20 cellular contexts compared by ENCODE assay signal in the genomic region with DNA sequence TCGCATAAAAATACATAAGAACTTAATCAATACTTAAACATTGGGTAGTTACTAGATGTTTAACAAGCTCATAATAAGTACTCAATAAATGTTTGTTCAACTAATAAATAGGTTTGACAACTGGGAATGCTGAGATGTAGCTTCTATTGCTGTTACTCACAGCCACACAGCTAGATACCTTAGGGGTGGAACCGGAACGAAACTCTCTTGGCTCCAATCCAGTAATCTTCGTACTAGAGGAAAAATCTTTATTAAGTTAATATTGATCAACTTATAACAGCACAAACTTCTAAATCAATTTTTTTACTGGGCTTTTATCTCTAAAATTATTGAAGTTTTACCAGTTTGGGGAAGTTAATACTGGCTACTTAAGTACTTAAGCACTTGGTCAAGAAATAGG.
DNase-seq lines count a peak whose midpoint lies in the region; ATAC-seq, FAIRE-seq and TF ChIP-seq lines count a peak whose summit lies in the region.
"Had no signal": no experiment of that assay in that cellular context is flagged by ENCODE, and none has a peak within 500 bp of the region (broad histone marks: within the 10 kb centered on the region; RNA-seq: fewer than 3 reads in every experiment).

No MANE protein-coding gene starts in this region.

- intact Hi-C loops in breast epithelium (cut with DNase I; ENCODE audit: low total_unique reads), result no loop called here
- intact Hi-C loops in sigmoid colon (cut with DNase I), result no loop called here

- no peak for ATAC-seq in GM19455 (IDR thresholded peaks at IDR 0.05; ENCODE audit: unreplicated experiment)
- ATAC-seq: GM12878 had no signal

- H3K27ac ChIP-seq in breast epithelium, result no peak overlapping the region
- H3K27ac ChIP-seq in sigmoid colon, result no peak overlapping the region

- no peak for FAIRE-seq in bronchial epithelial cell (lab: Jason Lieb, UNC)
- FAIRE-seq: D721Med, GM12878, GM19239, H54 had no signal

- no peak for TF ChIP-seq POLR2A in breast epithelium (IDR thresholded peaks at IDR 0.05)
- TF ChIP-seq POLR2A in sigmoid colon (IDR thresholded peaks at IDR 0.05), result no peak

- TF ChIP-seq CTCF in LNCaP clone FGC (IDR thresholded peaks at IDR 0.05; ENCODE audit: control insufficient read depth, extremely low read depth, insufficient read depth), result no peak
- TF ChIP-seq CTCF in bronchial epithelial cell (IDR thresholded peaks at IDR 0.05; ENCODE audit: insufficient read depth, low read length, severe bottlenecking), result no peak
- no peak for TF ChIP-seq CTCF in breast epithelium (IDR thresholded peaks at IDR 0.05)
- no peak for TF ChIP-seq CTCF in sigmoid colon (IDR thresholded peaks at IDR 0.05)

- DNase-seq in LNCaP clone FGC (ENCODE audit: low read depth), result peak; percentile 37
- DNase-seq in bronchial epithelial cell (ENCODE audit: low read depth), result peak; percentile 61
- peak; percentile 51 for DNase-seq in mucosa of gallbladder (ENCODE audit: low spot score)
- DNase-seq in breast epithelium (ENCODE audit: low spot score in 2 of 2), result no peak
- no peak for DNase-seq in sigmoid colon
- DNase-seq: C1 segment of cervical spinal cord; Caco-2; CD4-positive, alpha-beta memory T cell; DMS 273 treated with DMSO at 0.1 percent for 48 hours; DMS79; EL; GDM1; GOT3; HFFc6 had no signal

- H3K4me3 ChIP-seq in LNCaP clone FGC (ENCODE audit: low read depth, low read length), result no peak overlapping the region
- no peak overlapping the region for H3K4me3 ChIP-seq in bronchial epithelial cell (ENCODE audit: low read depth, low read length)
- no peak overlapping the region for H3K4me3 ChIP-seq in breast epithelium
- H3K4me3 ChIP-seq in sigmoid colon, result no peak overlapping the region
- H3K4me3 ChIP-seq: GM12878, HAP-1 had no signal

- H3K36me3 ChIP-seq in bronchial epithelial cell (ENCODE audit: control insufficient read depth, insufficient read depth, low read length) (no peaks in the 10 kb centered on the region), breast epithelium (no peaks in the 10 kb centered on the region), sigmoid colon (no peaks in the 10 kb centered on the region)
- H3K36me3 ChIP-seq: HAP-1 had no signal

- no peaks in the 10 kb centered on the region for H3K4me1 ChIP-seq in breast epithelium
- H3K4me1 ChIP-seq in sigmoid colon, result no peaks in the 10 kb centered on the region
- H3K4me1 ChIP-seq: HAP-1 had no signal

- H3K9me3 ChIP-seq in breast epithelium (no peaks in the 10 kb centered on the region), sigmoid colon (no peaks in the 10 kb centered on the region)
- H3K9me3 ChIP-seq: Caco-2, HAP-1 had no signal

- WGBS in sigmoid colon, 2 donors, result 53 to 90% methylated on average over 4 of the region's 4 CpGs

- no peaks in the 10 kb centered on the region for H3K27me3 ChIP-seq in bronchial epithelial cell (ENCODE audit: control insufficient read depth, insufficient read depth, low read length)
- peaks cover 0 to 56% of the 10 kb centered on the region in 2 donors for H3K27me3 ChIP-seq in breast epithelium
- peaks cover 0 to 53% (median 4%) of the 10 kb centered on the region in 3 donors for H3K27me3 ChIP-seq in sigmoid colon

- no peak for TF ChIP-seq EP300 in sigmoid colon (IDR thresholded peaks at IDR 0.05)

Comparison
In these comparisons a context has a peak if more than half of its experiments do, and no peak if none do; other contexts are left out.
1. DNase-seq: peak in LNCaP clone FGC (single experiment), bronchial epithelial cell (single experiment) and mucosa of gallbladder (single experiment); none in breast epithelium (0 of 2) and sigmoid colon (single experiment).